In genomic region chr9:37412431-37413151, GRCh38 we compare ENCODE assay signal across 8 cellular contexts. TPM values are rescaled to one million over a fixed set of nuclear protein-coding genes. Genes with fewer than 3 reads are reported as not detected.
A peak's percentile ranks its signal among the peaks of the same experiment; 100 is the strongest.
DNase-seq lines count a peak whose midpoint lies in the region; ATAC-seq and TF ChIP-seq lines count a peak whose summit lies in the region.

No MANE protein-coding gene starts in this region.

- H3K4me1 Mint-ChIP-seq in neural progenitor cell, result peaks cover 41% of the 10 kb centered on the region

- no peaks in the 10 kb centered on the region for H3K79me2 ChIP-seq in neural progenitor cell (ENCODE audit: low read depth)

- ATAC-seq in HG02571 (IDR thresholded peaks at IDR 0.05; ENCODE audit: unreplicated experiment) (no peak), HG03025 (IDR thresholded peaks at IDR 0.05; ENCODE audit: low FRiP score, unreplicated experiment) (no peak)

- H3K27ac Mint-ChIP-seq in neural progenitor cell, result peak overlapping the region; percentile 96

- peaks cover 40% of the 10 kb centered on the region for H3F3A ChIP-seq in neural progenitor cell (ENCODE audit: low read depth)

- peaks cover 5% of the 10 kb centered on the region for H3K27me3 Mint-ChIP-seq in neural progenitor cell (ENCODE audit: insufficient read depth, low read depth)

- peak overlapping the region; percentile 62 for H3K4me3 Mint-ChIP-seq in neural progenitor cell

- TF ChIP-seq CTCF in choroid plexus epithelial cell (conservative IDR thresholded peaks at IDR 0.05; ENCODE audit: low read depth, low read length), result no peak
- no peak for TF ChIP-seq CTCF in neural progenitor cell (IDR thresholded peaks at IDR 0.05)
- TF ChIP-seq CTCF in vagina (IDR thresholded peaks at IDR 0.05), result no peak

- peak; percentile 66 for DNase-seq in D341Med (ENCODE audit: low spot score)
- peak; percentile 87 for DNase-seq in NCI-H226
- DNase-seq in choroid plexus epithelial cell (ENCODE audit: low read depth), result peak; percentile 26
- DNase-seq in neural progenitor cell (ENCODE audit: low spot score), result peak; percentile 58
- no peak for DNase-seq in NCI-H748 treated with DMSO at 0.1 percent for 48 hours (lab: John Stamatoyannopoulos, UW)
- no peak for DNase-seq in vagina (ENCODE audit: extremely low spot score in 2 of 2)

- no peak for TF ChIP-seq POLR2A in vagina (IDR thresholded peaks at IDR 0.05)

- peak overlapping the region; percentile 59 for H3K4me2 ChIP-seq in neural progenitor cell

- H3K27ac ChIP-seq in neural progenitor cell (peak overlapping the region; percentile 30), vagina (no peak overlapping the region)

- H4K20me1 ChIP-seq in neural progenitor cell (ENCODE audit: low read depth), result no peaks in the 10 kb centered on the region

- H2AFZ ChIP-seq in neural progenitor cell (replicated peaks), result no peak overlapping the region

- H3K9me3 Mint-ChIP-seq in neural progenitor cell, result no peaks in the 10 kb centered on the region

- intact Hi-C loops in vagina (cut with DNase I), result no loop called here

- H3K36me3 ChIP-seq in neural progenitor cell, result no peaks in the 10 kb centered on the region
- H3K36me3 ChIP-seq in vagina, result no peaks in the 10 kb centered on the region

- H3K4me1 ChIP-seq in neural progenitor cell (peaks cover 49% of the 10 kb centered on the region), vagina (peaks cover 8% of the 10 kb centered on the region)

- H3K9me3 ChIP-seq in neural progenitor cell (ENCODE audit: low read depth) (no peaks in the 10 kb centered on the region), vagina (no peaks in the 10 kb centered on the region)

- H3K9ac ChIP-seq in neural progenitor cell, result no peak overlapping the region

- H3K27me3 ChIP-seq in neural progenitor cell (no peaks in the 10 kb centered on the region), vagina (no peaks in the 10 kb centered on the region)

- H3K4me3 ChIP-seq in choroid plexus epithelial cell (ENCODE audit: low read depth, low read length) (no peak overlapping the region), neural progenitor cell (no peak overlapping the region), vagina (no peak overlapping the region)

- H3K36me3 Mint-ChIP-seq in neural progenitor cell, result no peaks in the 10 kb centered on the region

RNA-seq across cellular contexts. Expression of gene GRHPR, which starts 9.9 kb away (rescaled TPM):
- total RNA-seq in neural progenitor cell (ENCODE audit: low replicate concordance), result 116 and 187 TPM in 2 replicates
- 134 TPM for total RNA-seq in vagina

RNA-seq across cellular contexts. Expression of gene ZBTB5, which starts 52.7 kb away (rescaled TPM):
- total RNA-seq in neural progenitor cell (ENCODE audit: low replicate concordance) (24.1 and 24.9 TPM in 2 replicates), vagina (17.9 TPM)

Comparison
In these comparisons a context has a peak if more than half of its experiments do, and no peak if none do; other contexts are left out.
1. DNase-seq: peak in D341Med (single experiment), NCI-H226 (single experiment), choroid plexus epithelial cell (single experiment) and neural progenitor cell (single experiment); none in NCI-H748 treated with DMSO at 0.1 percent for 48 hours (single experiment) and vagina (0 of 2).